ENCODE assay signal across 9 cellular contexts in the genomic region with DNA sequence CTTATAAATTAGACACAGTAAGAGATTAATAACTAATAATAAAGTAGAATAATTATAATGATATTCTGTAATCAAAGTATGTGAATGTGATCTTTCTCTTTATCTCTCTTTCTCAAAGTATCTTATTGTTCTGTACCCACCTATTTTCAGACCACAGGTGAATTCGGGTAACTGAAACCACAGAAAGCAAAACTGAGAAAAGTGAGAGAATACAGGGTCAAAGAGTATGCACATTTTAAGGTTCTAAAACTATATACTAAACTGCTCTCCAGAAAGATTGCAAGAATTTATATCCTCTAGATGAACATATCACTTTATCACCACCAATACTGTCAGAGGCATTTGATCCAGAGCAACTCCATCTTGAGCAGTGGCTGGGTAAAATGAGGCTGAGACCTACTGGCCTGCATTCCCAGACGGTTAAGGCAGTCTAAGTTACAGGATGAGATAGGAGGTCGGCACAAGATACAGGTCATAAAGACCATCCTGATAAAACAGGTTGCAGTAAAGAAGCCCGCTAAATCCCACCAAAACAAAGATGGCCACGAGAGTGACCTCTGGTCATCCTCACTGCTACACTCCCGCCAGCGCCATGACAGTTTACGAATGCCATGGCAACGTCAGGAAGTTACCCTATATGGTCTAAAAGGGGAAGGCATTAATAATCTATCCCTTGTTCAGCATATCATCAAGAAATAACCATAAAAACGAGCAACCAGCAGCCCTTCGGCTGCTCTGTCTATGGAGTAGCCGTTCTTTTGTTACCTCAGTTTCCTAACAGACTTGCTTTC.
"Had no signal": no experiment of that assay in that cellular context is flagged by ENCODE, and none has a peak within 500 bp of the region (broad histone marks: within the 10 kb centered on the region; RNA-seq: fewer than 3 reads in every experiment).

No MANE protein-coding gene starts in this region.

- H3K36me3 ChIP-seq: HAP-1 had no signal

- H3K4me3 Mint-ChIP-seq: HFFc6, IgD-negative memory B cell had no signal

- DNase-seq: GM23248, GOT3, HFFc6, KG1 had no signal

- H3K9ac ChIP-seq: GM23248 had no signal

- FAIRE-seq: H54 had no signal

- H3K27ac Mint-ChIP-seq: HFFc6, IgD-negative memory B cell had no signal

- ATAC-seq: HCT116 had no signal

- H2AFZ ChIP-seq: GM23248 had no signal

- H3K9me3 ChIP-seq: HAP-1 had no signal

- H3K4me3 ChIP-seq: GM23248, HAP-1 had no signal

- H3K4me1 ChIP-seq: HAP-1 had no signal

- H3K4me1 Mint-ChIP-seq: IgD-negative memory B cell had no signal

- H3K27ac ChIP-seq: GM23248, HL-60 had no signal

- H3K27me3 Mint-ChIP-seq: IgD-negative memory B cell had no signal
